In the genomic region with DNA sequence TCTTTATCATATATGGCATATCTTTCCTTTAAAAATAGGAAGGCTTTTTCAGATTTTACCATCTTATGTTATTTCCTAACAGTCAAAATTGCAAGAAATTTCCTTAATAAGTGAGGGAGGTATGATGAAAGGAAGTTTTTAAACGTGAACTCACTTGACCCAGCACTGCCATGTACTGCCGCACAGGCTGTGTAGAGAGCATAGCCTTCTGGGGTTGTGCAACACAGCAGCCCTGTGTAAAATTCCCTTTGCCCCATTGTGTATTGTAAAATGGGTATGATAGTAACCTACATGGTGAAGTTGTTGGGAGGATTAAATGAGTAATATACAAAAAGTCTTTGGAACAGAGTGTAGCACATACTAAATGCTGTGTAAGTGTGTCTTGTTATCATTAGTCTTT, we compare ENCODE assay signal across 13 cellular contexts.
"Had no signal": no experiment of that assay in that cellular context is flagged by ENCODE, and none has a peak within 500 bp of the region (broad histone marks: within the 10 kb centered on the region; RNA-seq: fewer than 3 reads in every experiment).

No MANE protein-coding gene starts in this region.

- DNase-seq: activated CD4-positive, alpha-beta T cell treated with anti-CD3 and anti-CD28 coated beads, Interleukin-2, amount 10 ng/mL, durations not matched to agents 24 days and 14 days; activated naive CD4-positive, alpha-beta T cell treated with anti-CD3 and anti-CD28 coated beads, Interleukin-2, amount 10 ng/mL, durations not matched to agents 7 days and 5 days; activated T-cell treated with anti-CD3 and anti-CD28 coated beads for 4 hours; colonic mucosa; effector CD8-positive, alpha-beta T cell; heart left ventricle; left lung; nephron progenitor cell; stimulated activated CD4-positive, alpha-beta T cell treated with anti-CD3 and anti-CD28 coated beads, Interleukin-2, amount 100 ng/mL, for 48 hours; stimulated activated naive CD4-positive, alpha-beta T cell treated with Interleukin-2 at 50 U/mL for 16 hours; T-helper 9 cell; testis; upper lobe of right lung had no signal

- H3K4me1 ChIP-seq: colonic mucosa, heart left ventricle, left lung, testis, upper lobe of right lung had no signal

- H3K4me3 ChIP-seq: colonic mucosa, heart left ventricle, left lung, testis, upper lobe of right lung had no signal

- ATAC-seq: heart left ventricle, left lung, upper lobe of right lung had no signal

- H3K27me3 ChIP-seq: colonic mucosa, left lung, testis, upper lobe of right lung had no signal

- H3K9me3 ChIP-seq: colonic mucosa, heart left ventricle, left lung, testis, upper lobe of right lung had no signal

- H3K27ac ChIP-seq: colonic mucosa, heart left ventricle, left lung, testis, upper lobe of right lung had no signal

- H3K36me3 ChIP-seq: colonic mucosa, heart left ventricle, left lung, upper lobe of right lung had no signal
